In genomic region chr4:3121596-3121995, GRCh38 we compare ENCODE assay signal across 19 cellular contexts. TPM values are rescaled to one million over a fixed set of nuclear protein-coding genes. Genes with fewer than 3 reads are reported as not detected.
DNase-seq lines count a peak whose midpoint lies in the region; ATAC-seq and TF ChIP-seq lines count a peak whose summit lies in the region.
"Had no signal": no experiment of that assay in that cellular context is flagged by ENCODE, and none has a peak within 500 bp of the region (broad histone marks: within the 10 kb centered on the region; RNA-seq: fewer than 3 reads in every experiment).

No MANE protein-coding gene starts in this region.

- intact Hi-C loops in adrenal gland (cut with DNase I) = no loop called here

- H3K79me1 ChIP-seq in mesenchymal stem cell (replicated peaks; ENCODE audit: low read length, poor library complexity, severe bottlenecking) = peaks cover 11% of the 10 kb centered on the region

- H3K23ac ChIP-seq in mesenchymal stem cell (ENCODE audit: low read length in 2 of 2) = no peak overlapping the region

- 97 to 100% (median 98%) methylated on average over 2 of the region's 2 CpGs for WGBS in adrenal gland, 4 donors
- no CpG with 5 or more reads among the region's 2 CpGs for WGBS in mesenchymal stem cell

- no peak overlapping the region for H2AFZ ChIP-seq in mesenchymal stem cell (ENCODE audit: low read depth, low read length)

- no peak overlapping the region for H3K14ac ChIP-seq in mesenchymal stem cell (ENCODE audit: low read length in 2 of 2)

- H3K27ac ChIP-seq in adrenal gland = peak overlapping the region in 3 of 5 donors; percentile 42 to 70 (median 63)
- H3K27ac ChIP-seq in mesenchymal stem cell (ENCODE audit: low read length, poor library complexity, severe bottlenecking) = no peak overlapping the region

- peaks cover 5% of the 10 kb centered on the region for H3K4me1 Mint-ChIP-seq in stimulated activated effector memory CD8-positive, alpha-beta T cell treated with anti-CD3 and anti-CD28 coated beads, Interleukin-12 subunit alpha, Interleukin-12 subunit beta, amount 100 ng/mL, for 72 hours

- H2BK120ac ChIP-seq in mesenchymal stem cell (ENCODE audit: low read depth, low read length) = peak overlapping the region; percentile 93

- peak overlapping the region; percentile 92 for H4K8ac ChIP-seq in mesenchymal stem cell (ENCODE audit: low read length)

- H3K27ac Mint-ChIP-seq in stimulated activated effector memory CD8-positive, alpha-beta T cell treated with anti-CD3 and anti-CD28 coated beads, Interleukin-12 subunit alpha, Interleukin-12 subunit beta, amount 100 ng/mL, for 72 hours = peak overlapping the region; percentile 84

- no peaks in the 10 kb centered on the region for H3K27me3 ChIP-seq in adrenal gland
- no peaks in the 10 kb centered on the region for H3K27me3 ChIP-seq in mesenchymal stem cell (ENCODE audit: control insufficient read depth in 1 of 2, insufficient read depth in 1 of 2, low read length in 2 of 2)
- H3K27me3 ChIP-seq: pancreas, uterus had no signal

- H3K4me1 ChIP-seq in adrenal gland (replicated peaks in 1 of 2) = peaks cover 7 to 14% of the 10 kb centered on the region in 2 donors
- peaks cover 5% of the 10 kb centered on the region for H3K4me1 ChIP-seq in mesenchymal stem cell (ENCODE audit: control insufficient read depth, insufficient read depth, low read depth, low read length)
- H3K4me1 ChIP-seq: uterus had no signal

- H3K9ac ChIP-seq in mesenchymal stem cell (ENCODE audit: low read length) = peak overlapping the region; percentile 80

- H3K36me3 Mint-ChIP-seq in stimulated activated effector memory CD8-positive, alpha-beta T cell treated with anti-CD3 and anti-CD28 coated beads, Interleukin-12 subunit alpha, Interleukin-12 subunit beta, amount 100 ng/mL, for 72 hours = peaks cover 82% of the 10 kb centered on the region

- H2AK5ac ChIP-seq in mesenchymal stem cell (ENCODE audit: low read length, severe bottlenecking) = no peak overlapping the region

- TF ChIP-seq CTCF in adrenal gland (IDR thresholded peaks at IDR 0.05) = no peak

- H2BK5ac ChIP-seq in mesenchymal stem cell (ENCODE audit: low read depth, low read length, poor library complexity, severe bottlenecking) = no peak overlapping the region

- H3K36me3 ChIP-seq in adrenal gland (replicated peaks in 1 of 2) (peaks cover 0 to 30% of the 10 kb centered on the region in 2 donors), mesenchymal stem cell (ENCODE audit: control insufficient read depth in 1 of 2, insufficient read depth in 2 of 2, low read depth in 1 of 2, low read length in 2 of 2) (peaks cover 24 to 70% of the 10 kb centered on the region in 2 experiments)
- H3K36me3 ChIP-seq: uterus had no signal

- no peak for TF ChIP-seq POLR2A in adrenal gland (IDR thresholded peaks at IDR 0.05)

- peak; percentile 33 for DNase-seq in GF-D8 (lab: John Stamatoyannopoulos, UW)
- no peak for DNase-seq in adrenal gland
- no peak for DNase-seq in mesenchymal stem cell
- no peak for DNase-seq in stimulated activated effector memory CD8-positive, alpha-beta T cell treated with anti-CD3 and anti-CD28 coated beads, Interleukin-12 subunit alpha, Interleukin-12 subunit beta, amount 100 ng/mL, for 72 hours (ENCODE audit: low spot score in 2 of 2)
- DNase-seq in NCI-H226 = no peak
- DNase-seq in activated T-cell treated with anti-CD3 and anti-CD28 coated beads, Interleukin-2, amount 50 U/mL, for 48 hours = no peak
- DNase-seq in DMS 273 treated with DMSO at 0.1 percent for 48 hours (lab: John Stamatoyannopoulos, UW) = no peak
- no peak for DNase-seq in activated effector memory CD4-positive, alpha-beta T cell treated with Interleukin-2 at 50 U/mL for 16 hours
- DNase-seq: activated CD8-positive, alpha-beta T cell treated with anti-CD3 and anti-CD28 coated beads, Interleukin-2, amount 10 ng/mL, durations not matched to agents 7 days and 5 days; central memory CD4-positive, alpha-beta T cell; COR-L47; effector memory CD8-positive, alpha-beta T cell; NCI-H1436; pancreas; stimulated activated naive CD4-positive, alpha-beta T cell; T-cell; uterus had no signal

- H2BK12ac ChIP-seq in mesenchymal stem cell (ENCODE audit: low read length in 2 of 2) = peak overlapping the region in 1 of 2 experiments; percentile 91

- H3K4me3 Mint-ChIP-seq in stimulated activated effector memory CD8-positive, alpha-beta T cell treated with anti-CD3 and anti-CD28 coated beads, Interleukin-12 subunit alpha, Interleukin-12 subunit beta, amount 100 ng/mL, for 72 hours = no peak overlapping the region
- H3K4me3 Mint-ChIP-seq: activated CD8-positive, alpha-beta T cell treated with anti-CD3 and anti-CD28 coated beads, Interleukin-2, amount 10 ng/mL, durations not matched to agents 7 days and 5 days; effector memory CD8-positive, alpha-beta T cell had no signal

- no peak for ATAC-seq in stimulated activated effector memory CD8-positive, alpha-beta T cell treated with anti-CD3 and anti-CD28 coated beads, Interleukin-12 subunit alpha, Interleukin-12 subunit beta, amount 100 ng/mL, for 72 hours
- ATAC-seq: effector memory CD8-positive, alpha-beta T cell; HCT116 had no signal

- no peaks in the 10 kb centered on the region for H3K9me3 ChIP-seq in adrenal gland (replicated peaks in 1 of 3)
- H3K9me3 ChIP-seq in mesenchymal stem cell (ENCODE audit: control insufficient read depth, low read length) = no peaks in the 10 kb centered on the region
- H3K9me3 ChIP-seq: pancreas, uterus had no signal

- H3K4me2 ChIP-seq in mesenchymal stem cell (ENCODE audit: low read length, poor library complexity, severe bottlenecking) = no peak overlapping the region

- no peak overlapping the region for H4K91ac ChIP-seq in mesenchymal stem cell (ENCODE audit: low read length)

- H3K18ac ChIP-seq in mesenchymal stem cell (ENCODE audit: low read depth in 1 of 2, low read length in 2 of 2) = peak overlapping the region; percentile 77 to 98

- peak overlapping the region; percentile 76 to 92 for H3K4ac ChIP-seq in mesenchymal stem cell (ENCODE audit: low read depth in 1 of 2, low read length in 2 of 2)

- no peak overlapping the region for H2BK15ac ChIP-seq in mesenchymal stem cell (ENCODE audit: low read depth, poor library complexity, severe bottlenecking)

- no peaks in the 10 kb centered on the region for H3K9me3 Mint-ChIP-seq in stimulated activated effector memory CD8-positive, alpha-beta T cell treated with anti-CD3 and anti-CD28 coated beads, Interleukin-12 subunit alpha, Interleukin-12 subunit beta, amount 100 ng/mL, for 72 hours
- H3K9me3 Mint-ChIP-seq: effector memory CD8-positive, alpha-beta T cell; T-cell had no signal

- H3K4me3 ChIP-seq in adrenal gland (no peak overlapping the region), mesenchymal stem cell (ENCODE audit: insufficient read depth in 1 of 2, low read depth in 1 of 2, low read length in 2 of 2) (no peak overlapping the region)
- H3K4me3 ChIP-seq: pancreas, uterus had no signal

RNA-seq across cellular contexts. Expression of gene HTT, which starts 47.1 kb away (rescaled TPM):
- total RNA-seq in adrenal gland = 10 to 100 TPM; 44.6 to 77.1 (median 55.2) TPM
- polyA plus RNA-seq in adrenal gland = 10 to 100 TPM; 16.1 to 34.0 (median 33.1) TPM
- polyA plus RNA-seq in mesenchymal stem cell (2013, experiment 1 of 2) = 16.8 TPM
- 13.9 TPM for polyA plus RNA-seq in mesenchymal stem cell (2013, experiment 2 of 2)

RNA-seq across cellular contexts. Expression of gene HTT-AS, which starts 47.3 kb away (rescaled TPM):
- total RNA-seq in adrenal gland = not detected
- not detected for polyA plus RNA-seq in adrenal gland
- not detected for polyA plus RNA-seq in mesenchymal stem cell (2013, experiment 1 of 2)
- not detected for polyA plus RNA-seq in mesenchymal stem cell (2013, experiment 2 of 2)
- total RNA-seq: activated CD8-positive, alpha-beta T cell treated with anti-CD3 and anti-CD28 coated beads, Interleukin-2, amount 10 ng/mL, durations not matched to agents 7 days and 5 days; fibroblast of villous mesenchyme; pancreas; T-cell; uterus had no signal
- polyA plus RNA-seq: pancreas had no signal
